ENCODE assay signal across 1 cellular context in the genomic region with DNA sequence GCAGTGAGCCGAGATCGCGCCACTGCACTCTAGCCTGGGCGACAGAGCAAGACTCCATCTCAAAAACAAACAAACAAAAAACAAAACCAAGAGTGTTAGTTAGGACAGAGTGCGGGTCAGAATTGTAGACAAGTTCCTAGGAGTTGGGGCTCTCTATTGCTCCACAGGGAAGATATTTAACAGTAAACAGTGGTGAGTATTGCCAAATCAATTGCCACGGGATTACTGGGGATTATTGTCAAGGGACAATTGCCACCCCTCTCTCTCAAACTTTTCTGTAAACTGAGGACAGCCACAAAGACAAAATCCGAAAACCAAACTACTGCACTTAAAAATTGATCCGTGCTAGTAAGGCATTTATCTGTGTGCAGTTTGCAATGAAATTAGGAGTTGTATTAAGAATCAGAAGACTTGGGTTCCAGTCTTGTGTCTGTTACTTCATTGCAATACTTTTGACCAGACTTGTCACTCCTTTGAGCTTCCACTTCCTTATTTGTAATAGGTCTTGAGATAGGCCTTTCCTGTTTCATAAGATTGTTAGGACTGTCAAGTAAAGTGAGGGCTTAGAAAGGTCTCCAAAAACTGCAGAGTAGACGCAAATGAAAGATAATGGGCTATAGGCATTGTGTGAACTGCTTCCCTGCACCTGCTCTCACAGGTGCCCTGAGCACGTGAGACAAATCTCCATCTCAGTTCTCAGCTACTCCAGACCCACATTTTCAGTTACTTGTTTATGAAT.
TF ChIP-seq lines count a peak whose summit lies in the region.

No MANE protein-coding gene starts in this region.

TF ChIP-seq in SK-N-SH treated with all-trans-retinoic acid at 6 μM for 48 hours, 23 proteins besides CTCF, POLR2A, EP300 and RAD21 (continued from another document):
- TF ChIP-seq, protein P1, sequence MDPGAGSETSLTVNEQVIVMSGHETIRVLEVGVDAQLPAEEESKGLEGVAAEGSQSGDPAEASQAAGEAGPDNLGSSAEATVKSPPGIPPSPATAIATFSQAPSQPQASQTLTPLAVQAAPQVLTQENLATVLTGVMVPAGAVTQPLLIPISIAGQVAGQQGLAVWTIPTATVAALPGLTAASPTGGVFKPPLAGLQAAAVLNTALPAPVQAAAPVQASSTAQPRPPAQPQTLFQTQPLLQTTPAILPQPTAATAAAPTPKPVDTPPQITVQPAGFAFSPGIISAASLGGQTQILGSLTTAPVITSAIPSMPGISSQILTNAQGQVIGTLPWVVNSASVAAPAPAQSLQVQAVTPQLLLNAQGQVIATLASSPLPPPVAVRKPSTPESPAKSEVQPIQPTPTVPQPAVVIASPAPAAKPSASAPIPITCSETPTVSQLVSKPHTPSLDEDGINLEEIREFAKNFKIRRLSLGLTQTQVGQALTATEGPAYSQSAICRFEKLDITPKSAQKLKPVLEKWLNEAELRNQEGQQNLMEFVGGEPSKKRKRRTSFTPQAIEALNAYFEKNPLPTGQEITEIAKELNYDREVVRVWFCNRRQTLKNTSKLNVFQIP (CRISPR knock-in tag; IDR thresholded peaks at IDR 0.05; ENCODE audit: borderline replicate concordance, low read depth): no peak
- TF ChIP-seq SNAI2 (CRISPR knock-in tag; IDR thresholded peaks at IDR 0.05) (no peak), ZFP3 (CRISPR knock-in tag; IDR thresholded peaks at IDR 0.05) (no peak), ZNF565 (CRISPR knock-in tag; conservative IDR thresholded peaks at IDR 0.05; ENCODE audit: low read depth) (no peak), RARB (CRISPR knock-in tag; IDR thresholded peaks at IDR 0.05) (no peak)
